Comparison of ENCODE assay signal across 22 cellular contexts in the genomic region with DNA sequence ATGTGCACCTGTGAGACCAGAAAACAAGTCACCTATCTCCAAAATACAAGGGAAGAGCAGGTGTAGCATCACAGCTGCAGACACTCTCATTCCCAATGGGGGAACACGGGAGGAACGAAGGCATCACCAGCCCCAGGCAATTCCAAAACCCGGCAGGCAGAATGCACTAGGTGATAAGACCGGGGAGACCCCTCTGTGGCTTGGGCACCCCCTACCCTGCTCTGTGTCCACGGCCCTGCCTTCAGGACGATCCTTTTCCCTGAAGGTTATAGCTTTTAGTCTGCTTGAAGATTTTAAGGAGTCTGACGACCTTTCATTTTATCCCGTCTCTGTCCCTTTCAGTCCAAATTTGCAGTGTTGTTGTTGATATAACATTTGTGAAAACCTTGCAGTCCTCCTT. TPM values are rescaled to one million over a fixed set of nuclear protein-coding genes. Genes with fewer than 3 reads are reported as not detected.
A peak's percentile ranks its signal among the peaks of the same experiment; 100 is the strongest.
DNase-seq lines count a peak whose midpoint lies in the region; ATAC-seq and TF ChIP-seq lines count a peak whose summit lies in the region.
"Had no signal": no experiment of that assay in that cellular context is flagged by ENCODE, and none has a peak within 500 bp of the region (broad histone marks: within the 10 kb centered on the region; RNA-seq: fewer than 3 reads in every experiment).

No MANE protein-coding gene starts in this region.

- peak; percentile 15 for DNase-seq in activated naive CD8-positive, alpha-beta T cell treated with anti-CD3 and anti-CD28 coated beads, Interleukin-2, amount 10 ng/mL, durations not matched to agents 7 days and 5 days
- no peak for DNase-seq in activated naive CD8-positive, alpha-beta T cell treated with anti-CD3 and anti-CD28 coated beads, Interleukin-2, amount 50 U/mL, for 24 hours
- DNase-seq in coronary artery (ENCODE audit: low spot score): peak; percentile 31
- DNase-seq in osteoblast (ENCODE audit: insufficient read length, low spot score, missing footprints): peak; percentile 11
- DNase-seq in stimulated activated naive CD4-positive, alpha-beta T cell (lab: John Stamatoyannopoulos, UW): no peak
- DNase-seq: CD4-positive, CD25-positive, alpha-beta regulatory T cell; DMS53; GOT3; HFFc6; MM.1S; NCI-H2029; NCI-H2227 treated with DMSO at 0.1 percent for 48 hours; NCI-H526 treated with DMSO at 0.1 percent for 48 hours; Right ventricle myocardium superior; RPMI8226 had no signal

- no peak overlapping the region for H3K4me3 Mint-ChIP-seq in activated naive CD8-positive, alpha-beta T cell treated with anti-CD3 and anti-CD28 coated beads, Interleukin-2, amount 10 ng/mL, durations not matched to agents 7 days and 5 days
- H3K4me3 Mint-ChIP-seq in activated naive CD8-positive, alpha-beta T cell treated with anti-CD3 and anti-CD28 coated beads, Interleukin-2, amount 50 U/mL, for 24 hours: no peak overlapping the region
- H3K4me3 Mint-ChIP-seq: CD4-positive, CD25-positive, alpha-beta regulatory T cell; HFFc6; IgD-negative memory B cell had no signal

- H3K27ac Mint-ChIP-seq in activated naive CD8-positive, alpha-beta T cell treated with anti-CD3 and anti-CD28 coated beads, Interleukin-2, amount 10 ng/mL, durations not matched to agents 7 days and 5 days: no peak overlapping the region
- no peak overlapping the region for H3K27ac Mint-ChIP-seq in activated naive CD8-positive, alpha-beta T cell treated with anti-CD3 and anti-CD28 coated beads, Interleukin-2, amount 50 U/mL, for 24 hours
- H3K27ac Mint-ChIP-seq: CD4-positive, CD25-positive, alpha-beta regulatory T cell; HFFc6; IgD-negative memory B cell had no signal

- H2AFZ ChIP-seq in osteoblast (ENCODE audit: low read length): no peak overlapping the region

- no peaks in the 10 kb centered on the region for H4K20me1 ChIP-seq in osteoblast (ENCODE audit: insufficient read depth, low read length)

- H3K79me2 ChIP-seq in osteoblast (ENCODE audit: insufficient read depth, low read length): no peaks in the 10 kb centered on the region

- peaks cover 12% of the 10 kb centered on the region for H3K27me3 Mint-ChIP-seq in activated naive CD8-positive, alpha-beta T cell treated with anti-CD3 and anti-CD28 coated beads, Interleukin-2, amount 10 ng/mL, durations not matched to agents 7 days and 5 days
- H3K27me3 Mint-ChIP-seq in activated naive CD8-positive, alpha-beta T cell treated with anti-CD3 and anti-CD28 coated beads, Interleukin-2, amount 50 U/mL, for 24 hours: no peaks in the 10 kb centered on the region

- H3K9me3 Mint-ChIP-seq in activated naive CD8-positive, alpha-beta T cell treated with anti-CD3 and anti-CD28 coated beads, Interleukin-2, amount 10 ng/mL, durations not matched to agents 7 days and 5 days: peaks cover 14% of the 10 kb centered on the region
- H3K9me3 Mint-ChIP-seq in activated naive CD8-positive, alpha-beta T cell treated with anti-CD3 and anti-CD28 coated beads, Interleukin-2, amount 50 U/mL, for 24 hours: no peaks in the 10 kb centered on the region
- H3K9me3 Mint-ChIP-seq: CD4-positive, CD25-positive, alpha-beta regulatory T cell had no signal

- H3K4me3 ChIP-seq in coronary artery: no peak overlapping the region
- no peak overlapping the region for H3K4me3 ChIP-seq in osteoblast (ENCODE audit: insufficient read depth, low read length)
- H3K4me3 ChIP-seq: HAP-1, SJSA1 had no signal

- H3K4me1 ChIP-seq in osteoblast (ENCODE audit: insufficient read depth, low read length): no peaks in the 10 kb centered on the region
- H3K4me1 ChIP-seq: HAP-1 had no signal

- no peak overlapping the region for H3K27ac ChIP-seq in coronary artery
- no peak overlapping the region for H3K27ac ChIP-seq in osteoblast (ENCODE audit: low read depth, low read length)
- H3K27ac ChIP-seq: KMS-11, SJSA1 had no signal

- no peak for TF ChIP-seq CTCF in coronary artery (IDR thresholded peaks at IDR 0.05)
- TF ChIP-seq CTCF in osteoblast (IDR thresholded peaks at IDR 0.05; ENCODE audit: extremely low read depth, low read depth, low read length): no peak

- H3K4me2 ChIP-seq in osteoblast (ENCODE audit: insufficient read depth, low read length): no peak overlapping the region
- H3K4me2 ChIP-seq: KMS-11 had no signal

- H3K36me3 Mint-ChIP-seq in activated naive CD8-positive, alpha-beta T cell treated with anti-CD3 and anti-CD28 coated beads, Interleukin-2, amount 10 ng/mL, durations not matched to agents 7 days and 5 days: peaks cover 70% of the 10 kb centered on the region
- peaks cover 5% of the 10 kb centered on the region for H3K36me3 Mint-ChIP-seq in activated naive CD8-positive, alpha-beta T cell treated with anti-CD3 and anti-CD28 coated beads, Interleukin-2, amount 50 U/mL, for 24 hours (ENCODE audit: low read depth)
- H3K36me3 Mint-ChIP-seq: CD4-positive, CD25-positive, alpha-beta regulatory T cell had no signal

- POLR2A ChIA-PET in activated naive CD8-positive, alpha-beta T cell treated with anti-CD3 and anti-CD28 coated beads, Interleukin-2, amount 10 ng/mL, durations not matched to agents 7 days and 5 days (lab: Charles Lee): interaction anchor here (0.8 to 1.5 kb wide), 2 partner anchors 12 to 19 kb away, joined by 3 to 5 read pairs; partner anchors contain the start of gene TRPM2

- H3K27me3 ChIP-seq in osteoblast (ENCODE audit: insufficient read depth, low read length): peaks cover 2% of the 10 kb centered on the region

- no peak for ATAC-seq in activated naive CD8-positive, alpha-beta T cell treated with anti-CD3 and anti-CD28 coated beads, Interleukin-2, amount 10 ng/mL, durations not matched to agents 7 days and 5 days (ENCODE audit: low read depth)
- no peak for ATAC-seq in activated naive CD8-positive, alpha-beta T cell treated with anti-CD3 and anti-CD28 coated beads, Interleukin-2, amount 50 U/mL, for 24 hours
- ATAC-seq in GM18517 (IDR thresholded peaks at IDR 0.05; ENCODE audit: unreplicated experiment): no peak
- ATAC-seq in HG02763 (IDR thresholded peaks at IDR 0.05; ENCODE audit: unreplicated experiment): no peak

- no peaks in the 10 kb centered on the region for H3K36me3 ChIP-seq in osteoblast (ENCODE audit: insufficient read depth, low read length)
- H3K36me3 ChIP-seq: HAP-1, SJSA1 had no signal

- peaks cover 31% of the 10 kb centered on the region for H3K4me1 Mint-ChIP-seq in activated naive CD8-positive, alpha-beta T cell treated with anti-CD3 and anti-CD28 coated beads, Interleukin-2, amount 10 ng/mL, durations not matched to agents 7 days and 5 days
- peaks cover 20% of the 10 kb centered on the region for H3K4me1 Mint-ChIP-seq in activated naive CD8-positive, alpha-beta T cell treated with anti-CD3 and anti-CD28 coated beads, Interleukin-2, amount 50 U/mL, for 24 hours

- no peaks in the 10 kb centered on the region for H3K9me3 ChIP-seq in osteoblast (ENCODE audit: low read depth, low read length)
- H3K9me3 ChIP-seq: HAP-1, SJSA1 had no signal

RNA-seq across cellular contexts. Expression of gene TRPM2, which starts 19.2 kb away (rescaled TPM):
- 10 to 100 TPM; 29.6 to 31.1 TPM for total RNA-seq in activated naive CD8-positive, alpha-beta T cell treated with anti-CD3 and anti-CD28 coated beads, Interleukin-2, amount 10 ng/mL, durations not matched to agents 7 days and 5 days
- total RNA-seq in osteoblast: under 0.01 and 0.36 TPM in 2 replicates
- total RNA-seq: G401 had no signal

RNA-seq across cellular contexts. Expression of gene CFAP410, which starts 33.4 kb away (rescaled TPM):
- 10 to 100 TPM; 23.7 TPM for total RNA-seq in activated naive CD8-positive, alpha-beta T cell treated with anti-CD3 and anti-CD28 coated beads, Interleukin-2, amount 10 ng/mL, durations not matched to agents 7 days and 5 days
- total RNA-seq in osteoblast: 14.5 and 15.0 TPM in 2 replicates

Comparison
In these comparisons a context has a peak if more than half of its experiments do, and no peak if none do; other contexts are left out.
1. DNase-seq: peak in activated naive CD8-positive, alpha-beta T cell treated with anti-CD3 and anti-CD28 coated beads, Interleukin-2, amount 10 ng/mL, durations not matched to agents 7 days and 5 days (single experiment), coronary artery (single experiment) and osteoblast (single experiment); none in activated naive CD8-positive, alpha-beta T cell treated with anti-CD3 and anti-CD28 coated beads, Interleukin-2, amount 50 U/mL, for 24 hours (single experiment) and stimulated activated naive CD4-positive, alpha-beta T cell (0 of 6).
2. RNA of gene TRPM2, which starts 19.2 kb away (total RNA-seq): 29.6 to 31.1 TPM in activated naive CD8-positive, alpha-beta T cell treated with anti-CD3 and anti-CD28 coated beads, Interleukin-2, amount 10 ng/mL, durations not matched to agents 7 days and 5 days; under 0.01 to 0.36 TPM in osteoblast; every median in the first group is over 10 times any median in the second.